33 cellular contexts compared by ENCODE assay signal in genomic region chr5:198516-198915, GRCh38. TPM values are rescaled to one million over a fixed set of nuclear protein-coding genes. Genes with fewer than 3 reads are reported as not detected.
"Had no signal": no experiment of that assay in that cellular context is flagged by ENCODE, and none has a peak within 500 bp of the region (broad histone marks: within the 10 kb centered on the region; RNA-seq: fewer than 3 reads in every experiment).

No MANE protein-coding gene starts in this region.

- H3K36me3 ChIP-seq: breast epithelium had no signal

- H3K9me3 ChIP-seq: breast epithelium, esophagus squamous epithelium, upper lobe of left lung, vagina had no signal

- H3K27ac ChIP-seq: breast epithelium, epithelial cell of prostate, esophagus squamous epithelium, upper lobe of left lung, vagina, WERI-Rb-1 had no signal

- H3K4me1 ChIP-seq: breast epithelium, esophagus squamous epithelium, upper lobe of left lung, vagina had no signal

- H3K4me3 ChIP-seq: breast epithelium, esophagus squamous epithelium, upper lobe of left lung, vagina had no signal

- ATAC-seq: activated CD4-positive, CD25-positive, alpha-beta regulatory T cell treated with anti-CD3 and anti-CD28 coated beads, Interleukin-2, amount 50 U/mL, for 24 hours; activated naive CD8-positive, alpha-beta T cell treated with anti-CD3 and anti-CD28 coated beads, Interleukin-2, amount 50 U/mL, for 24 hours; left colon; naive thymus-derived CD8-positive, alpha-beta T cell; sciatic nerve; stimulated activated memory B cell treated with anti-CD40 and anti-IgM and Interleukin-4, amounts not matched to agents 10 μg/mL and 1 μg/mL and 100 μg/mL, for 72 hours; T-helper 17 cell had no signal

- H3K27me3 ChIP-seq: breast epithelium, upper lobe of left lung, vagina had no signal

- DNase-seq: activated CD4-positive, alpha-beta memory T cell treated with anti-CD3 and anti-CD28 coated beads, Interleukin-2, amount 10 ng/mL, durations not matched to agents 7 days and 5 days; activated CD4-positive, alpha-beta T cell treated with anti-CD3 and anti-CD28 coated beads, Interleukin-2, amount 10 ng/mL, durations not matched to agents 24 days and 14 days; activated CD8-positive, alpha-beta memory T cell treated with anti-CD3 and anti-CD28 coated beads, Interleukin-2, amount 50 U/mL, for 48 hours; activated naive CD8-positive, alpha-beta T cell treated with anti-CD3 and anti-CD28 coated beads, Interleukin-2, amount 50 U/mL, for 24 hours; activated T-cell treated with anti-CD3 and anti-CD28 coated beads, Interleukin-2, amount 50 U/mL, for 24 hours; amygdala; central memory CD4-positive, alpha-beta T cell; dermis blood vessel endothelial cell; effector CD4-positive, alpha-beta T cell; esophagus squamous epithelium; midbrain; naive thymus-derived CD8-positive, alpha-beta T cell; small intestine; stimulated activated CD4-positive, alpha-beta T cell treated with anti-CD3 and anti-CD28 coated beads, Interleukin-1b, Interleukin-23, amount 100 ng/mL, for 48 hours; stimulated activated CD4-positive, alpha-beta T cell treated with anti-CD3 and anti-CD28 coated beads, Interleukin-4, amount 100 ng/mL, for 4 hours; stimulated activated naive CD8-positive, alpha-beta T cell treated with anti-CD3 and anti-CD28 coated beads, Interleukin-15, amount 100 ng/mL, for 72 hours; substantia nigra; T-helper 17 cell; T1000; upper lobe of left lung; WERI-Rb-1 had no signal

- FAIRE-seq: frontal cortex, keratinocyte, small intestine had no signal

RNA-seq across cellular contexts. Expression of gene LRRC14B, which starts 7.2 kb away (rescaled TPM):
- total RNA-seq: activated CD4-positive, alpha-beta memory T cell treated with anti-CD3 and anti-CD28 coated beads, Interleukin-2, amount 10 ng/mL, durations not matched to agents 7 days and 5 days; activated CD4-positive, alpha-beta T cell treated with anti-CD3 and anti-CD28 coated beads, Interleukin-2, amount 10 ng/mL, durations not matched to agents 24 days and 14 days; dermis blood vessel endothelial cell; esophagus squamous epithelium; left colon; lower leg skin; naive thymus-derived CD8-positive, alpha-beta T cell; neural crest cell; omental fat pad; sciatic nerve; T-helper 17 cell; upper lobe of left lung; vagina had no signal
- polyA plus RNA-seq: keratinocyte had no signal
